25 cellular contexts compared by ENCODE assay signal in genomic region chr6:21131406-21131805, GRCh38.
"Had no signal": no experiment of that assay in that cellular context is flagged by ENCODE, and none has a peak within 500 bp of the region (broad histone marks: within the 10 kb centered on the region; RNA-seq: fewer than 3 reads in every experiment).

No MANE protein-coding gene starts in this region.

- H3K36me3 ChIP-seq: left ventricle myocardium inferior, lower lobe of right lung, neutrophil, right lobe of liver, spleen, stomach, thoracic aorta, transverse colon had no signal

- H3K27ac ChIP-seq: foreskin keratinocyte, hepatocyte, left ventricle myocardium inferior, lower lobe of right lung, neutrophil, psoas muscle, right lobe of liver, spleen, stomach, thoracic aorta, transverse colon had no signal

- H3K9me3 ChIP-seq: left ventricle myocardium inferior, lower lobe of right lung, neutrophil, psoas muscle, right lobe of liver, spleen, stomach, thoracic aorta, transverse colon had no signal

- H3K27me3 Mint-ChIP-seq: dendritic cell treated with granulocyte-macrophage colony-stimulating factor and Interleukin-4, amounts not matched to agents 40 ng/mL and 50 ng/mL, for 4 days; memory B cell; natural killer cell treated with Interleukin-12 subunit alpha and Interleukin-12 subunit beta and Interleukin-15 and Interleukin-18, amount 100 ng/mL, for 72 hours had no signal

- H3K9me3 Mint-ChIP-seq: dendritic cell treated with granulocyte-macrophage colony-stimulating factor and Interleukin-4, amounts not matched to agents 40 ng/mL and 50 ng/mL, for 4 days; memory B cell; mesothelial cell of epicardium; natural killer cell treated with Interleukin-12 subunit alpha and Interleukin-12 subunit beta and Interleukin-15 and Interleukin-18, amount 100 ng/mL, for 72 hours had no signal

- H3K4me1 ChIP-seq: foreskin keratinocyte, lower lobe of right lung, right lobe of liver, transverse colon had no signal

- ATAC-seq: foreskin keratinocyte; left cardiac atrium; lower lobe of right lung; natural killer cell treated with Interleukin-12 subunit alpha and Interleukin-12 subunit beta and Interleukin-15 and Interleukin-18, amount 100 ng/mL, for 72 hours; psoas muscle had no signal

- H3K4me3 ChIP-seq: hepatocyte, left ventricle myocardium inferior, lower lobe of right lung, psoas muscle, right lobe of liver, spleen, stomach, thoracic aorta, transverse colon had no signal

- H3K27me3 ChIP-seq: foreskin keratinocyte, hepatocyte, neutrophil, right lobe of liver, spleen, stomach, transverse colon had no signal

- H3K27ac Mint-ChIP-seq: dendritic cell treated with granulocyte-macrophage colony-stimulating factor and Interleukin-4, amounts not matched to agents 40 ng/mL and 50 ng/mL, for 4 days; memory B cell; mesothelial cell of epicardium; natural killer cell treated with Interleukin-12 subunit alpha and Interleukin-12 subunit beta and Interleukin-15 and Interleukin-18, amount 100 ng/mL, for 72 hours had no signal

- H2AFZ ChIP-seq: hepatocyte had no signal

- H3K4me3 Mint-ChIP-seq: dendritic cell treated with granulocyte-macrophage colony-stimulating factor and Interleukin-4, amounts not matched to agents 40 ng/mL and 50 ng/mL, for 4 days; memory B cell; mesothelial cell of epicardium; natural killer cell treated with Interleukin-12 subunit alpha and Interleukin-12 subunit beta and Interleukin-15 and Interleukin-18, amount 100 ng/mL, for 72 hours had no signal

- H3K79me2 ChIP-seq: hepatocyte had no signal

- H3K4me2 ChIP-seq: hepatocyte had no signal

- DNase-seq: erythroblast; foreskin keratinocyte; head of caudate nucleus; kidney; left cardiac atrium; left ventricle myocardium inferior; lower lobe of right lung; psoas muscle; retina; right lobe of liver; spleen; stimulated activated CD4-positive, alpha-beta T cell treated with anti-CD3 and anti-CD28 coated beads, Interleukin-15, amount 100 ng/mL, for 24 hours; stimulated activated CD4-positive, alpha-beta T cell treated with anti-CD3 and anti-CD28 coated beads, Interleukin-1b, Interleukin-23, amount 100 ng/mL, for 48 hours; stimulated activated CD4-positive, alpha-beta T cell treated with anti-CD3 and anti-CD28 coated beads, Interleukin-4, amount 100 ng/mL, for 24 hours; stimulated activated naive CD4-positive, alpha-beta T cell; stomach; substantia nigra; transverse colon had no signal

- H3K36me3 Mint-ChIP-seq: memory B cell; mesothelial cell of epicardium; natural killer cell treated with Interleukin-12 subunit alpha and Interleukin-12 subunit beta and Interleukin-15 and Interleukin-18, amount 100 ng/mL, for 72 hours had no signal

- H3K4me1 Mint-ChIP-seq: memory B cell had no signal
